Comparison of ENCODE assay signal across 1 cellular context in genomic region chr12:53324779-53325538, GRCh38.
TF ChIP-seq lines count a peak whose summit lies in the region.

No MANE protein-coding gene starts in this region.

TF ChIP-seq in HCT116, 20 proteins besides CTCF, POLR2A, EP300 and RAD21 (continued from another document):
- TF ChIP-seq REST (IDR thresholded peaks at IDR 0.05; ENCODE audit: low read depth) (no peak), EZH2 (IDR thresholded peaks at IDR 0.05) (no peak), ZBTB33 (IDR thresholded peaks at IDR 0.05; ENCODE audit: extremely low read depth, insufficient replicate concordance, low read length) (no peak), EZH2phosphoT487 (IDR thresholded peaks at IDR 0.05; ENCODE audit: borderline replicate concordance) (no peak), ZFX (IDR thresholded peaks at IDR 0.05) (peak; percentile 65; the same call in 1 of the 2 replicates), ELF1 (IDR thresholded peaks at IDR 0.05; ENCODE audit: borderline replicate concordance, low read depth) (no peak), ZNF274 (IDR thresholded peaks at IDR 0.05; ENCODE audit: low read depth, low read length) (no peak), POLR2AphosphoS5 (IDR thresholded peaks at IDR 0.05; ENCODE audit: low read depth, low read length) (peak; percentile 71), CBX3 (IDR thresholded peaks at IDR 0.05; ENCODE audit: low read depth) (no peak), YY1 (IDR thresholded peaks at IDR 0.05; ENCODE audit: extremely low read depth, insufficient replicate concordance, low read depth, low read length) (peak; percentile 16), SP1 (IDR thresholded peaks at IDR 0.05; ENCODE audit: low read depth) (no peak), MAX (IDR thresholded peaks at IDR 0.05) (peak; percentile 75; the same call in 1 of the 2 replicates), SRF (IDR thresholded peaks at IDR 0.05; ENCODE audit: low read depth) (no peak), EGR1 (IDR thresholded peaks at IDR 0.05; ENCODE audit: low read depth) (no peak), CEBPB (IDR thresholded peaks at IDR 0.05; ENCODE audit: low read depth) (no peak), SIN3A (IDR thresholded peaks at IDR 0.05; ENCODE audit: low read depth) (no peak), TCF7L2 (IDR thresholded peaks at IDR 0.05; ENCODE audit: borderline replicate concordance, extremely low read depth, insufficient read depth, insufficient read length) (peak; percentile 98)
